1 cellular context compared by ENCODE assay signal in the genomic region with DNA sequence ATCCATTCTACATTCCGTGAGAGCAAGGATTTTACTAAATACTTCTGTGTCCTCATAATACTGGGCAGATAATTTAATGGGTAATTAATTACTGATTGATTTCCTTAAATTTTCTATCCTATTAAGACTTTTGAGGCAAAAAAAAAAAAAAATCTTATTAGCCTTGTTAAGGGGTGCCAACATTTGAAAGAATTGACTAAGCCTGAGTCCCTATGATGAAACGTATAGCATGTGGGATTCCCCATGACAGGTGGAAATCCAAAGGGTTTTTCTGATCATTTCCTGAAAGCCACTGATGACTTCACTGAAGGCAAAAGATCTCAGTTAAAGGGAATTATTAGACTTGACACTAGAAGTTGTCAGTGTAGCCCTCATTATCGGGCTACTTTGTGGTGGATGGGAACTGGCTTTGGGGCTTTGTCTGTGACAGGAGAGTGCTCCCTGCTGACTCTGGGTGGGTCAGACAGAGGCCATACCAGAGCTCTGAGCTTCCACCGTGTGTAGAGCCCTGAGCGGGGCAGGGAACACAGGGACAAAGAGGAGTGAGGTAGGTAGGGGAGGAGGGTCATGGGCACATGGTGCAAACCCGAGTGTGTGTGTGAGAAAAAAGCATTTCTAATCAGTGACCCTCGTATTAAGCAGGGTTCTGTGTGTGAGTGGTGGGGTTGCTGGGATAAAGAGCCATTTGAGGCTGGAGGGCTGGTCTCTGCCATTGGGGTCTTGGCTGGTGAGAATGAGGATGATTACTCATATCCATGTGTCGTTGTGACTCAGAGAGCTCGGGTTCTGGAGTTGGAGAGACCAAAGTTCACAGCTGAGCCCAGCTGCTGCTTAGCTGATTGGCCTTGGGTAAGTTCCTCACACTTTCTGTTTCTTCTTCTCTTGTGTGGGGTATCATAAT.
A peak's percentile ranks its signal among the peaks of the same experiment; 100 is the strongest.
TF ChIP-seq lines count a peak whose summit lies in the region.

No MANE protein-coding gene starts in this region.

TF ChIP-seq in GM12878, 131 proteins besides CTCF, POLR2A, EP300 and RAD21 (continued from another document and continues in another):
- TF ChIP-seq, protein P1, sequence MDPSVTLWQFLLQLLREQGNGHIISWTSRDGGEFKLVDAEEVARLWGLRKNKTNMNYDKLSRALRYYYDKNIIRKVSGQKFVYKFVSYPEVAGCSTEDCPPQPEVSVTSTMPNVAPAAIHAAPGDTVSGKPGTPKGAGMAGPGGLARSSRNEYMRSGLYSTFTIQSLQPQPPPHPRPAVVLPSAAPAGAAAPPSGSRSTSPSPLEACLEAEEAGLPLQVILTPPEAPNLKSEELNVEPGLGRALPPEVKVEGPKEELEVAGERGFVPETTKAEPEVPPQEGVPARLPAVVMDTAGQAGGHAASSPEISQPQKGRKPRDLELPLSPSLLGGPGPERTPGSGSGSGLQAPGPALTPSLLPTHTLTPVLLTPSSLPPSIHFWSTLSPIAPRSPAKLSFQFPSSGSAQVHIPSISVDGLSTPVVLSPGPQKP (IDR thresholded peaks at IDR 0.05; ENCODE audit: low read depth, low read length) = no peak
- TF ChIP-seq, protein P2, sequence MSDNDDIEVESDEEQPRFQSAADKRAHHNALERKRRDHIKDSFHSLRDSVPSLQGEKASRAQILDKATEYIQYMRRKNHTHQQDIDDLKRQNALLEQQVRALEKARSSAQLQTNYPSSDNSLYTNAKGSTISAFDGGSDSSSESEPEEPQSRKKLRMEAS (IDR thresholded peaks at IDR 0.05; ENCODE audit: low read depth, low read length) = 0 out of 2 replicates have a peak, but pooled peaks have one; percentile 40
- TF ChIP-seq, protein P3, sequence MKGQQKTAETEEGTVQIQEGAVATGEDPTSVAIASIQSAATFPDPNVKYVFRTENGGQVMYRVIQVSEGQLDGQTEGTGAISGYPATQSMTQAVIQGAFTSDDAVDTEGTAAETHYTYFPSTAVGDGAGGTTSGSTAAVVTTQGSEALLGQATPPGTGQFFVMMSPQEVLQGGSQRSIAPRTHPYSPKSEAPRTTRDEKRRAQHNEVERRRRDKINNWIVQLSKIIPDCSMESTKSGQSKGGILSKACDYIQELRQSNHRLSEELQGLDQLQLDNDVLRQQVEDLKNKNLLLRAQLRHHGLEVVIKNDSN (IDR thresholded peaks at IDR 0.05; ENCODE audit: borderline replicate concordance, extremely low read length, insufficient read depth, low read depth, low read length) = no peak
- TF ChIP-seq KDM1A (IDR thresholded peaks at IDR 0.05; ENCODE audit: borderline replicate concordance) (no peak), BMI1 (IDR thresholded peaks at IDR 0.05; ENCODE audit: borderline replicate concordance) (peak; percentile 60; the same call in 1 of the 2 replicates), POU2F2 (IDR thresholded peaks at IDR 0.05; ENCODE audit: borderline replicate concordance, low read depth, low read length) (peak; percentile 54; the same call in 1 of the 3 replicates), MTA2 (IDR thresholded peaks at IDR 0.05; ENCODE audit: low read depth) (peak; percentile 81), RFX5 (IDR thresholded peaks at IDR 0.05; ENCODE audit: low read depth, low read length) (no peak), EED (IDR thresholded peaks at IDR 0.05; ENCODE audit: low read depth) (peak; percentile 82), ZSCAN29 (IDR thresholded peaks at IDR 0.05) (no peak), RB1 (IDR thresholded peaks at IDR 0.05; ENCODE audit: borderline replicate concordance) (no peak), FOXM1 (IDR thresholded peaks at IDR 0.05; ENCODE audit: low read depth, low read length) (no peak; the same call in 1 of the 2 replicates), EZH2 (IDR thresholded peaks at IDR 0.05; ENCODE audit: borderline replicate concordance, control insufficient read depth, low read depth, low read length) (no peak), HDGF (IDR thresholded peaks at IDR 0.05) (peak; percentile 70; the same call in 1 of the 2 replicates), EGR1 (IDR thresholded peaks at IDR 0.05; ENCODE audit: borderline replicate concordance in 1 of 2, low read depth in 2 of 2, low read length in 2 of 2) (no peak), NR2F1 (conservative IDR thresholded peaks at IDR 0.05) (peak; percentile 92), ZNF217 (IDR thresholded peaks at IDR 0.05) (no peak; the same call in 1 of the 2 replicates), PAX8 (IDR thresholded peaks at IDR 0.05) (no peak), ZNF622 (IDR thresholded peaks at IDR 0.05) (no peak), RBBP5 (conservative IDR thresholded peaks at IDR 0.05) (no peak), POLR2AphosphoS2 (IDR thresholded peaks at IDR 0.05; ENCODE audit: low read depth, low read length) (no peak), MXI1 (IDR thresholded peaks at IDR 0.05; ENCODE audit: low read depth, low read length) (0 out of 2 replicates have a peak, but pooled peaks have one; percentile 55), ETV6 (conservative IDR thresholded peaks at IDR 0.05 in 1 of 2, IDR thresholded peaks at IDR 0.05 in 1 of 2; ENCODE audit: borderline replicate concordance in 1 of 2, low read depth in 1 of 2) (no peak; a peak in 1 of 4 replicates), ZBED1 (IDR thresholded peaks at IDR 0.05; ENCODE audit: borderline replicate concordance) (no peak), SRF (IDR thresholded peaks at IDR 0.05; ENCODE audit: low read depth in 2 of 2, low read length in 2 of 2) (0 out of 4 replicates have a peak, but pooled peaks of 1 of the 2 experiments have one; percentile 50), IKZF1 (conservative IDR thresholded peaks at IDR 0.05) (peak; percentile 82), ZNF274 (IDR thresholded peaks at IDR 0.05; ENCODE audit: insufficient read depth, insufficient read length) (no peak)
- TF ChIP-seq, protein P4, sequence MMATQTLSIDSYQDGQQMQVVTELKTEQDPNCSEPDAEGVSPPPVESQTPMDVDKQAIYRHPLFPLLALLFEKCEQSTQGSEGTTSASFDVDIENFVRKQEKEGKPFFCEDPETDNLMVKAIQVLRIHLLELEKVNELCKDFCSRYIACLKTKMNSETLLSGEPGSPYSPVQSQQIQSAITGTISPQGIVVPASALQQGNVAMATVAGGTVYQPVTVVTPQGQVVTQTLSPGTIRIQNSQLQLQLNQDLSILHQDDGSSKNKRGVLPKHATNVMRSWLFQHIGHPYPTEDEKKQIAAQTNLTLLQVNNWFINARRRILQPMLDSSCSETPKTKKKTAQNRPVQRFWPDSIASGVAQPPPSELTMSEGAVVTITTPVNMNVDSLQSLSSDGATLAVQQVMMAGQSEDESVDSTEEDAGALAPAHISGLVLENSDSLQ (IDR thresholded peaks at IDR 0.05) = peak; percentile 17; the same call in 1 of the 2 replicates
- TF ChIP-seq, protein P5, sequence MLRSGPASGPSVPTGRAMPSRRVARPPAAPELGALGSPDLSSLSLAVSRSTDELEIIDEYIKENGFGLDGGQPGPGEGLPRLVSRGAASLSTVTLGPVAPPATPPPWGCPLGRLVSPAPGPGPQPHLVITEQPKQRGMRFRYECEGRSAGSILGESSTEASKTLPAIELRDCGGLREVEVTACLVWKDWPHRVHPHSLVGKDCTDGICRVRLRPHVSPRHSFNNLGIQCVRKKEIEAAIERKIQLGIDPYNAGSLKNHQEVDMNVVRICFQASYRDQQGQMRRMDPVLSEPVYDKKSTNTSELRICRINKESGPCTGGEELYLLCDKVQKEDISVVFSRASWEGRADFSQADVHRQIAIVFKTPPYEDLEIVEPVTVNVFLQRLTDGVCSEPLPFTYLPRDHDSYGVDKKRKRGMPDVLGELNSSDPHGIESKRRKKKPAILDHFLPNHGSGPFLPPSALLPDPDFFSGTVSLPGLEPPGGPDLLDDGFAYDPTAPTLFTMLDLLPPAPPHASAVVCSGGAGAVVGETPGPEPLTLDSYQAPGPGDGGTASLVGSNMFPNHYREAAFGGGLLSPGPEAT (IDR thresholded peaks at IDR 0.05; ENCODE audit: low read depth) = peak; percentile 42; the same call in 1 of the 2 replicates
- TF ChIP-seq, protein P6, sequence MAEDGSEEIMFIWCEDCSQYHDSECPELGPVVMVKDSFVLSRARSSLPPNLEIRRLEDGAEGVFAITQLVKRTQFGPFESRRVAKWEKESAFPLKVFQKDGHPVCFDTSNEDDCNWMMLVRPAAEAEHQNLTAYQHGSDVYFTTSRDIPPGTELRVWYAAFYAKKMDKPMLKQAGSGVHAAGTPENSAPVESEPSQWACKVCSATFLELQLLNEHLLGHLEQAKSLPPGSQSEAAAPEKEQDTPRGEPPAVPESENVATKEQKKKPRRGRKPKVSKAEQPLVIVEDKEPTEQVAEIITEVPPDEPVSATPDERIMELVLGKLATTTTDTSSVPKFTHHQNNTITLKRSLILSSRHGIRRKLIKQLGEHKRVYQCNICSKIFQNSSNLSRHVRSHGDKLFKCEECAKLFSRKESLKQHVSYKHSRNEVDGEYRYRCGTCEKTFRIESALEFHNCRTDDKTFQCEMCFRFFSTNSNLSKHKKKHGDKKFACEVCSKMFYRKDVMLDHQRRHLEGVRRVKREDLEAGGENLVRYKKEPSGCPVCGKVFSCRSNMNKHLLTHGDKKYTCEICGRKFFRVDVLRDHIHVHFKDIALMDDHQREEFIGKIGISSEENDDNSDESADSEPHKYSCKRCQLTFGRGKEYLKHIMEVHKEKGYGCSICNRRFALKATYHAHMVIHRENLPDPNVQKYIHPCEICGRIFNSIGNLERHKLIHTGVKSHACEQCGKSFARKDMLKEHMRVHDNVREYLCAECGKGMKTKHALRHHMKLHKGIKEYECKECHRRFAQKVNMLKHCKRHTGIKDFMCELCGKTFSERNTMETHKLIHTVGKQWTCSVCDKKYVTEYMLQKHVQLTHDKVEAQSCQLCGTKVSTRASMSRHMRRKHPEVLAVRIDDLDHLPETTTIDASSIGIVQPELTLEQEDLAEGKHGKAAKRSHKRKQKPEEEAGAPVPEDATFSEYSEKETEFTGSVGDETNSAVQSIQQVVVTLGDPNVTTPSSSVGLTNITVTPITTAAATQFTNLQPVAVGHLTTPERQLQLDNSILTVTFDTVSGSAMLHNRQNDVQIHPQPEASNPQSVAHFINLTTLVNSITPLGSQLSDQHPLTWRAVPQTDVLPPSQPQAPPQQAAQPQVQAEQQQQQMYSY (CRISPR knock-in tag; IDR thresholded peaks at IDR 0.05) = no peak
- TF ChIP-seq, protein P7, sequence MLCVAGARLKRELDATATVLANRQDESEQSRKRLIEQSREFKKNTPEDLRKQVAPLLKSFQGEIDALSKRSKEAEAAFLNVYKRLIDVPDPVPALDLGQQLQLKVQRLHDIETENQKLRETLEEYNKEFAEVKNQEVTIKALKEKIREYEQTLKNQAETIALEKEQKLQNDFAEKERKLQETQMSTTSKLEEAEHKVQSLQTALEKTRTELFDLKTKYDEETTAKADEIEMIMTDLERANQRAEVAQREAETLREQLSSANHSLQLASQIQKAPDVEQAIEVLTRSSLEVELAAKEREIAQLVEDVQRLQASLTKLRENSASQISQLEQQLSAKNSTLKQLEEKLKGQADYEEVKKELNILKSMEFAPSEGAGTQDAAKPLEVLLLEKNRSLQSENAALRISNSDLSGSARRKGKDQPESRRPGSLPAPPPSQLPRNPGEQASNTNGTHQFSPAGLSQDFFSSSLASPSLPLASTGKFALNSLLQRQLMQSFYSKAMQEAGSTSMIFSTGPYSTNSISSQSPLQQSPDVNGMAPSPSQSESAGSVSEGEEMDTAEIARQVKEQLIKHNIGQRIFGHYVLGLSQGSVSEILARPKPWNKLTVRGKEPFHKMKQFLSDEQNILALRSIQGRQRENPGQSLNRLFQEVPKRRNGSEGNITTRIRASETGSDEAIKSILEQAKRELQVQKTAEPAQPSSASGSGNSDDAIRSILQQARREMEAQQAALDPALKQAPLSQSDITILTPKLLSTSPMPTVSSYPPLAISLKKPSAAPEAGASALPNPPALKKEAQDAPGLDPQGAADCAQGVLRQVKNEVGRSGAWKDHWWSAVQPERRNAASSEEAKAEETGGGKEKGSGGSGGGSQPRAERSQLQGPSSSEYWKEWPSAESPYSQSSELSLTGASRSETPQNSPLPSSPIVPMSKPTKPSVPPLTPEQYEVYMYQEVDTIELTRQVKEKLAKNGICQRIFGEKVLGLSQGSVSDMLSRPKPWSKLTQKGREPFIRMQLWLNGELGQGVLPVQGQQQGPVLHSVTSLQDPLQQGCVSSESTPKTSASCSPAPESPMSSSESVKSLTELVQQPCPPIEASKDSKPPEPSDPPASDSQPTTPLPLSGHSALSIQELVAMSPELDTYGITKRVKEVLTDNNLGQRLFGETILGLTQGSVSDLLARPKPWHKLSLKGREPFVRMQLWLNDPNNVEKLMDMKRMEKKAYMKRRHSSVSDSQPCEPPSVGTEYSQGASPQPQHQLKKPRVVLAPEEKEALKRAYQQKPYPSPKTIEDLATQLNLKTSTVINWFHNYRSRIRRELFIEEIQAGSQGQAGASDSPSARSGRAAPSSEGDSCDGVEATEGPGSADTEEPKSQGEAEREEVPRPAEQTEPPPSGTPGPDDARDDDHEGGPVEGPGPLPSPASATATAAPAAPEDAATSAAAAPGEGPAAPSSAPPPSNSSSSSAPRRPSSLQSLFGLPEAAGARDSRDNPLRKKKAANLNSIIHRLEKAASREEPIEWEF (IDR thresholded peaks at IDR 0.05; ENCODE audit: insufficient replicate concordance, low read depth, low read length) = peak; percentile 69
- TF ChIP-seq, protein P8, sequence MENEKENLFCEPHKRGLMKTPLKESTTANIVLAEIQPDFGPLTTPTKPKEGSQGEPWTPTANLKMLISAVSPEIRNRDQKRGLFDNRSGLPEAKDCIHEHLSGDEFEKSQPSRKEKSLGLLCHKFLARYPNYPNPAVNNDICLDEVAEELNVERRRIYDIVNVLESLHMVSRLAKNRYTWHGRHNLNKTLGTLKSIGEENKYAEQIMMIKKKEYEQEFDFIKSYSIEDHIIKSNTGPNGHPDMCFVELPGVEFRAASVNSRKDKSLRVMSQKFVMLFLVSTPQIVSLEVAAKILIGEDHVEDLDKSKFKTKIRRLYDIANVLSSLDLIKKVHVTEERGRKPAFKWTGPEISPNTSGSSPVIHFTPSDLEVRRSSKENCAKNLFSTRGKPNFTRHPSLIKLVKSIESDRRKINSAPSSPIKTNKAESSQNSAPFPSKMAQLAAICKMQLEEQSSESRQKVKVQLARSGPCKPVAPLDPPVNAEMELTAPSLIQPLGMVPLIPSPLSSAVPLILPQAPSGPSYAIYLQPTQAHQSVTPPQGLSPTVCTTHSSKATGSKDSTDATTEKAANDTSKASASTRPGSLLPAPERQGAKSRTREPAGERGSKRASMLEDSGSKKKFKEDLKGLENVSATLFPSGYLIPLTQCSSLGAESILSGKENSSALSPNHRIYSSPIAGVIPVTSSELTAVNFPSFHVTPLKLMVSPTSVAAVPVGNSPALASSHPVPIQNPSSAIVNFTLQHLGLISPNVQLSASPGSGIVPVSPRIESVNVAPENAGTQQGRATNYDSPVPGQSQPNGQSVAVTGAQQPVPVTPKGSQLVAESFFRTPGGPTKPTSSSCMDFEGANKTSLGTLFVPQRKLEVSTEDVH (IDR thresholded peaks at IDR 0.05; ENCODE audit: low read depth, partially characterized antibody) = no peak
